ENCODE assay signal across 12 cellular contexts in genomic region chr10:78231930-78232329, GRCh38.
DNase-seq lines count a peak whose midpoint lies in the region; ATAC-seq and TF ChIP-seq lines count a peak whose summit lies in the region.
"Had no signal": no experiment of that assay in that cellular context is flagged by ENCODE, and none has a peak within 500 bp of the region (broad histone marks: within the 10 kb centered on the region; RNA-seq: fewer than 3 reads in every experiment).

No MANE protein-coding gene starts in this region.

- H3K27me3 ChIP-seq in liver (ENCODE audit: control insufficient read depth in 4 of 4, insufficient read depth in 4 of 4, low read length in 3 of 4) = no peaks in the 10 kb centered on the region
- H3K27me3 ChIP-seq in CD4-positive, alpha-beta T cell (ENCODE audit: control insufficient read depth, insufficient read depth, low read length) = no peaks in the 10 kb centered on the region

- H3K36me3 Mint-ChIP-seq in chondrocyte (ENCODE audit: low read depth) = peaks cover 10% of the 10 kb centered on the region
- H3K36me3 Mint-ChIP-seq in CD4-positive, alpha-beta T cell (ENCODE audit: low read depth) = no peaks in the 10 kb centered on the region
- H3K36me3 Mint-ChIP-seq: CD4-positive, alpha-beta memory T cell had no signal

- DNase-seq in AG09319 (ENCODE audit: extremely low read depth, low read depth) (no peak), LHCN-M2 (ENCODE audit: low read depth) (peak; percentile 28), chondrocyte (ENCODE audit: low spot score) (no peak), EL (no peak)
- no peak for DNase-seq in CD4-positive, alpha-beta T cell
- DNase-seq in activated T-cell treated with anti-CD3 and anti-CD28 coated beads, Interleukin-2, amount 50 U/mL, for 1 hour = no peak
- DNase-seq: activated CD4-positive, alpha-beta T cell treated with anti-CD3 and anti-CD28 coated beads for 48 hours; CD4-positive, alpha-beta memory T cell; NCI-H1436 had no signal

- intact Hi-C loops in CD4-positive, alpha-beta T cell (cut with DNase I, micrococcal nuclease) = no loop called here

- H3K4me1 ChIP-seq in liver (ENCODE audit: control insufficient read depth in 4 of 4, insufficient read depth in 4 of 4, low read length in 3 of 4) = no peaks in the 10 kb centered on the region

- TF ChIP-seq CTCF in AG09319 (IDR thresholded peaks at IDR 0.05; ENCODE audit: low read depth, low read length) = peak; percentile 43
- TF ChIP-seq CTCF in chondrocyte (IDR thresholded peaks at IDR 0.05) = peak; percentile 72
- TF ChIP-seq CTCF in liver (IDR thresholded peaks at IDR 0.05; ENCODE audit: low read depth, low read length, missing input control) = peak; percentile 11
- no peak for TF ChIP-seq CTCF in CD4-positive, alpha-beta T cell (IDR thresholded peaks at IDR 0.05)

- H3K4me3 Mint-ChIP-seq in chondrocyte (ENCODE audit: unreplicated experiment) = no peak overlapping the region
- no peak overlapping the region for H3K4me3 Mint-ChIP-seq in CD4-positive, alpha-beta T cell
- H3K4me3 Mint-ChIP-seq: CD4-positive, alpha-beta memory T cell; stimulated activated naive CD8-positive, alpha-beta T cell treated with anti-CD3 and anti-CD28 coated beads, Interleukin-15, Interleukin-2, amounts not matched to agents 100 ng/mL and 50 ng/mL, for 24 hours had no signal

- TF ChIP-seq RAD21 in liver (IDR thresholded peaks at IDR 0.05) = peak; percentile 42 to 63

- H3K36me3 ChIP-seq in liver (ENCODE audit: control insufficient read depth in 4 of 4, insufficient read depth in 3 of 4, low read depth in 1 of 4, low read length in 3 of 4) = no peaks in the 10 kb centered on the region

- no peak overlapping the region for H3K9ac ChIP-seq in liver (ENCODE audit: low read depth in 1 of 2, low read length in 2 of 2)

- no peak overlapping the region for H3K27ac Mint-ChIP-seq in chondrocyte (ENCODE audit: unreplicated experiment)
- no peak overlapping the region for H3K27ac Mint-ChIP-seq in CD4-positive, alpha-beta T cell
- H3K27ac Mint-ChIP-seq: CD4-positive, alpha-beta memory T cell; stimulated activated naive CD8-positive, alpha-beta T cell treated with anti-CD3 and anti-CD28 coated beads, Interleukin-15, Interleukin-2, amounts not matched to agents 100 ng/mL and 50 ng/mL, for 24 hours had no signal

- 71% methylated on average over 3 of the region's 3 CpGs for WGBS in liver

- CTCF ChIA-PET in CD4-positive, alpha-beta T cell (lab: Charles Lee) = interaction anchor here (1.3 kb wide), 1 partner anchor 963 kb away, joined by 6 read pairs; no protein-coding TSS in a partner anchor

- peaks cover 7% of the 10 kb centered on the region for H3K9me3 Mint-ChIP-seq in chondrocyte (ENCODE audit: low read depth)
- no peaks in the 10 kb centered on the region for H3K9me3 Mint-ChIP-seq in CD4-positive, alpha-beta T cell
- H3K9me3 Mint-ChIP-seq: CD4-positive, alpha-beta memory T cell; stimulated activated naive CD8-positive, alpha-beta T cell treated with anti-CD3 and anti-CD28 coated beads, Interleukin-15, Interleukin-2, amounts not matched to agents 100 ng/mL and 50 ng/mL, for 24 hours had no signal

- POLR2A ChIA-PET in CD4-positive, alpha-beta T cell (lab: Charles Lee) = no interaction called here

- no peak for ATAC-seq in CD4-positive, alpha-beta T cell (ENCODE audit: poor library complexity)
- no peak for ATAC-seq in GM21447 (IDR thresholded peaks at IDR 0.05; ENCODE audit: unreplicated experiment)

- no peak overlapping the region for H3K4me3 ChIP-seq in liver (ENCODE audit: low read depth in 1 of 3, low read length in 3 of 3)

- H3K27ac ChIP-seq in liver (ENCODE audit: low read depth in 1 of 2, low read length in 2 of 2) = no peak overlapping the region
- H3K27ac ChIP-seq in CD4-positive, alpha-beta T cell (ENCODE audit: low read depth, low read length) = no peak overlapping the region

- peaks cover 10% of the 10 kb centered on the region for H3K27me3 Mint-ChIP-seq in chondrocyte (ENCODE audit: low read depth)
- peaks cover 7% of the 10 kb centered on the region for H3K27me3 Mint-ChIP-seq in CD4-positive, alpha-beta T cell

- no peaks in the 10 kb centered on the region for H3K4me1 Mint-ChIP-seq in chondrocyte (ENCODE audit: low read depth)
- no peaks in the 10 kb centered on the region for H3K4me1 Mint-ChIP-seq in CD4-positive, alpha-beta T cell (ENCODE audit: low read depth)
- H3K4me1 Mint-ChIP-seq: CD4-positive, alpha-beta memory T cell had no signal

- H3K9me3 ChIP-seq in liver (ENCODE audit: control insufficient read depth in 4 of 4, low read length in 3 of 4) = no peaks in the 10 kb centered on the region
- no peaks in the 10 kb centered on the region for H3K9me3 ChIP-seq in CD4-positive, alpha-beta T cell (ENCODE audit: control insufficient read depth, low read length)

TF ChIP-seq in liver, 16 proteins besides CTCF, POLR2A, EP300 and RAD21:
- TF ChIP-seq EGR1 (IDR thresholded peaks at IDR 0.05; ENCODE audit: low read depth in 2 of 2) (no peak), NR2F2 (IDR thresholded peaks at IDR 0.05) (no peak)
